21 cellular contexts compared by ENCODE assay signal in genomic region chr12:467591-467990, GRCh38. TPM values are rescaled to one million over a fixed set of nuclear protein-coding genes. Genes with fewer than 3 reads are reported as not detected.
A peak's percentile ranks its signal among the peaks of the same experiment; 100 is the strongest.
DNase-seq lines count a peak whose midpoint lies in the region; ATAC-seq and TF ChIP-seq lines count a peak whose summit lies in the region.
"Had no signal": no experiment of that assay in that cellular context is flagged by ENCODE, and none has a peak within 500 bp of the region (broad histone marks: within the 10 kb centered on the region; RNA-seq: fewer than 3 reads in every experiment).

No MANE protein-coding gene starts in this region.

- ATAC-seq in Right ventricle myocardium inferior (no peak), HG03280 (IDR thresholded peaks at IDR 0.05; ENCODE audit: unreplicated experiment) (no peak), GM19397 (IDR thresholded peaks at IDR 0.05; ENCODE audit: unreplicated experiment) (no peak)
- ATAC-seq: CD8-positive, alpha-beta T cell; K562 had no signal

- no peaks in the 10 kb centered on the region for H4K20me1 ChIP-seq in hepatocyte (ENCODE audit: insufficient read depth, poor library complexity, severe bottlenecking)

- no peak for TF ChIP-seq POLR2A in transverse colon (IDR thresholded peaks at IDR 0.05)

- WGBS in hepatocyte (ENCODE audit: low lambda C conversion rate, missing lambda C conversion rate) = 87% methylated on average over 6 of the region's 6 CpGs
- 50 to 66% methylated on average over 3 to 6 of the region's 6 CpGs for WGBS in transverse colon (ENCODE audit: low coverage in 1 of 2), 2 donors

- DNase-seq in right atrium auricular region (ENCODE audit: low spot score) (no peak), Right ventricle myocardium inferior (ENCODE audit: missing footprints) (no peak), ascending aorta (ENCODE audit: low spot score in 2 of 2) (peak in 1 of 2 donors; percentile 46), hepatocyte (ENCODE audit: low spot score) (no peak), transverse colon (no peak), pons (ENCODE audit: low spot score) (no peak)
- DNase-seq: ACHN; BE2C; CD8-positive, alpha-beta T cell; DND-41; GDM1; GM23248; NCI-H1105 treated with DMSO at 0.1 percent for 48 hours; NCI-H187; NCI-H2171; NCI-H446 treated with DMSO at 0.1 percent for 48 hours; NCI-H748 treated with DMSO at 0.1 percent for 48 hours; SHP77 had no signal

- intact Hi-C loops in Right ventricle myocardium inferior (cut with DNase I) = no loop called here
- intact Hi-C loops in ascending aorta (cut with DNase I) = loop anchor here (1.0 to 10.0 kb wide), 2 partner anchors 14 to 347 kb away; no protein-coding TSS in a partner anchor
- intact Hi-C loops in transverse colon (cut with DNase I; ENCODE audit: low total_unique reads) = no loop called here

- no peaks in the 10 kb centered on the region for H3K9me2 ChIP-seq in hepatocyte (replicated peaks; ENCODE audit: insufficient read depth)

- H3K4me1 ChIP-seq in right atrium auricular region (peaks cover 0 to 51% of the 10 kb centered on the region in 2 donors), ascending aorta (peaks cover 8 to 44% of the 10 kb centered on the region in 2 donors), hepatocyte (ENCODE audit: insufficient read depth) (peaks cover 10% of the 10 kb centered on the region), transverse colon (peaks cover 2 to 50% (median 19%) of the 10 kb centered on the region in 4 donors)
- H3K4me1 ChIP-seq: BE2C had no signal

- no peak for TF ChIP-seq EP300 in transverse colon (IDR thresholded peaks at IDR 0.05; ENCODE audit: low read depth)

- in situ Hi-C loops in transverse colon (cut with MboI; ENCODE audit: low pct_ligation_motif_present in 1 of 4, low pct_unique_long_range_greater_than_20kb in 1 of 4, low sequenced_read_pairs in 3 of 4) = loop anchor here in 1 of 4 donors (10.0 kb wide), 1 partner anchor 67 kb away; no protein-coding TSS in a partner anchor

- H3K4me3 ChIP-seq in right atrium auricular region = no peak overlapping the region
- no peak overlapping the region for H3K4me3 ChIP-seq in ascending aorta
- H3K4me3 ChIP-seq in hepatocyte = no peak overlapping the region
- no peak overlapping the region for H3K4me3 ChIP-seq in transverse colon
- H3K4me3 ChIP-seq: GM23248, K562 had no signal

- TF ChIP-seq CTCF in right atrium auricular region (IDR thresholded peaks at IDR 0.05) (no peak), ascending aorta (IDR thresholded peaks at IDR 0.05) (no peak), hepatocyte (IDR thresholded peaks at IDR 0.05; ENCODE audit: poor library complexity) (no peak), transverse colon (IDR thresholded peaks at IDR 0.05) (no peak)

- H3K27ac ChIP-seq in right atrium auricular region (peak overlapping the region; percentile 86 to 90), ascending aorta (peak overlapping the region; percentile 79 to 83), hepatocyte (peak overlapping the region; percentile 70), transverse colon (peak overlapping the region in 3 of 4 donors; percentile 46 to 78 (median 65))
- H3K27ac ChIP-seq: GM23248 had no signal

- no peaks in the 10 kb centered on the region for H3K36me3 ChIP-seq in right atrium auricular region
- no peaks in the 10 kb centered on the region for H3K36me3 ChIP-seq in ascending aorta
- no peaks in the 10 kb centered on the region for H3K36me3 ChIP-seq in hepatocyte (replicated peaks; ENCODE audit: insufficient read depth, low read depth)
- H3K36me3 ChIP-seq in transverse colon = no peaks in the 10 kb centered on the region
- H3K36me3 ChIP-seq: BE2C had no signal

- no peaks in the 10 kb centered on the region for H3K27me3 ChIP-seq in right atrium auricular region
- no peaks in the 10 kb centered on the region for H3K27me3 ChIP-seq in ascending aorta
- peaks cover 3% of the 10 kb centered on the region for H3K27me3 ChIP-seq in hepatocyte
- no peaks in the 10 kb centered on the region for H3K27me3 ChIP-seq in transverse colon
- H3K27me3 ChIP-seq: BE2C had no signal

- H3K4me2 ChIP-seq in hepatocyte = no peak overlapping the region

- no peaks in the 10 kb centered on the region for H3K79me2 ChIP-seq in hepatocyte

- H2AFZ ChIP-seq in hepatocyte = no peak overlapping the region
- H2AFZ ChIP-seq: GM23248 had no signal

- H3K9me3 ChIP-seq in right atrium auricular region (no peaks in the 10 kb centered on the region), ascending aorta (no peaks in the 10 kb centered on the region), hepatocyte (ENCODE audit: low read depth) (no peaks in the 10 kb centered on the region), transverse colon (no peaks in the 10 kb centered on the region)
- H3K9me3 ChIP-seq: BE2C had no signal

RNA-seq across cellular contexts. Expression of gene B4GALNT3, which starts 7.9 kb away (rescaled TPM):
- total RNA-seq in right atrium auricular region = 10 to 100 TPM; 19.3 to 29.0 TPM
- total RNA-seq in Right ventricle myocardium inferior = 36.6 TPM
- total RNA-seq in ascending aorta = 10.4 TPM
- total RNA-seq in hepatocyte = 10.6 and 13.9 TPM in 2 replicates
- 3.7 and 4.4 TPM in 2 replicates for polyA plus RNA-seq in hepatocyte
- total RNA-seq in transverse colon = 100 to 1,000 TPM in 1 of 4 donors, 10 to 100 TPM in 3; 49.8 to 166 (median 93.4) TPM
- polyA plus RNA-seq: GM23248 had no signal
